Comparison of ENCODE assay signal across 1 cellular context in genomic region chr12:53219116-53219955, GRCh38.
TF ChIP-seq lines count a peak whose summit lies in the region.

No MANE protein-coding gene starts in this region.

TF ChIP-seq in neural cell, 6 proteins besides CTCF, POLR2A, EP300 and RAD21 (continued from another document):
- no peak for TF ChIP-seq EZH2 (IDR thresholded peaks at IDR 0.05; ENCODE audit: borderline replicate concordance, insufficient read depth, low read length, poor library complexity, severe bottlenecking)
